ENCODE assay signal across 1 cellular context in the genomic region with DNA sequence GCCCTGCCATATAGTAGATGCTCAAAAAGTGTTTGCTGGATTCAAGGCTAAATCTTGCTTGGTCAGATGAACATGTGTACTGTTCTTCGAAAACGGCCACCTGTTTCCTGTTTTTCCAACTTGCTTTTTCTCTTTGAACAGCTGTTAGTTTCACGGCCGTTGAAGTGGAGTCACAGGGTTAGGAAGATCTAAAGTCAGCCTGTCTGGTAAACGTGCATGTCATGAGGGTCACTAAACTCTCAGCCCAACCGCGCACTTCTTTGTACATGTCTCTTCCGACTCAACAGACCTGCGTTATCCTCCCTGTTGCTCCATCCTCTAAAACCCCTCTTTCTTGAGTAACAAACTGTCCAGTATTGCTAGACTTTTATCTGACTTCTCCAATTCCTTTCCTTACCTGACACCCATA.
A peak's percentile ranks its signal among the peaks of the same experiment; 100 is the strongest.
TF ChIP-seq lines count a peak whose summit lies in the region.

No MANE protein-coding gene starts in this region.

TF ChIP-seq in HepG2, 621 proteins besides CTCF, POLR2A, EP300 and RAD21 (continued from another document and continues in another):
- TF ChIP-seq ZSCAN21 (CRISPR knock-in tag; IDR thresholded peaks at IDR 0.05; ENCODE audit: borderline replicate concordance) (no peak), TEF (CRISPR knock-in tag; IDR thresholded peaks at IDR 0.05) (no peak), HNRNPH1 (optimal IDR thresholded peaks at IDR 0.05; ENCODE audit: low read depth, low read length) (no peak), ZSCAN31 (CRISPR knock-in tag; IDR thresholded peaks at IDR 0.05; ENCODE audit: low read depth) (no peak), HMGA1 (CRISPR knock-in tag; conservative IDR thresholded peaks at IDR 0.05) (no peak), ZNF672 (CRISPR knock-in tag; IDR thresholded peaks at IDR 0.05) (no peak), EED (CRISPR knock-in tag; IDR thresholded peaks at IDR 0.05) (no peak), CEBPZ (IDR thresholded peaks at IDR 0.05; ENCODE audit: low read length) (no peak), KDM1A (CRISPR knock-in tag; IDR thresholded peaks at IDR 0.05) (no peak), ZNF577 (CRISPR knock-in tag; IDR thresholded peaks at IDR 0.05; ENCODE audit: borderline replicate concordance, low read depth) (no peak), ZFY (CRISPR knock-in tag; IDR thresholded peaks at IDR 0.05) (no peak), BORCS8-MEF2B (CRISPR knock-in tag; IDR thresholded peaks at IDR 0.05) (no peak), SMAD9 (CRISPR knock-in tag; IDR thresholded peaks at IDR 0.05) (no peak), TCF7 (IDR thresholded peaks at IDR 0.05; ENCODE audit: low read depth) (peak; percentile 70; the same call in 1 of the 2 replicates), ZNF282 (IDR thresholded peaks at IDR 0.05; ENCODE audit: partially characterized antibody) (no peak), DR1 (CRISPR knock-in tag; IDR thresholded peaks at IDR 0.05) (no peak), NRL (CRISPR knock-in tag; IDR thresholded peaks at IDR 0.05; ENCODE audit: borderline replicate concordance) (no peak), GATAD2A (CRISPR knock-in tag; IDR thresholded peaks at IDR 0.05) (0 out of 2 replicates have a peak, but pooled peaks have one; percentile 15), ARID2 (CRISPR knock-in tag; IDR thresholded peaks at IDR 0.05; ENCODE audit: borderline replicate concordance) (no peak), ETV5 (CRISPR knock-in tag; IDR thresholded peaks at IDR 0.05; ENCODE audit: borderline replicate concordance) (peak; percentile 64; the same call in 1 of the 2 replicates)
- TF ChIP-seq, protein P1, sequence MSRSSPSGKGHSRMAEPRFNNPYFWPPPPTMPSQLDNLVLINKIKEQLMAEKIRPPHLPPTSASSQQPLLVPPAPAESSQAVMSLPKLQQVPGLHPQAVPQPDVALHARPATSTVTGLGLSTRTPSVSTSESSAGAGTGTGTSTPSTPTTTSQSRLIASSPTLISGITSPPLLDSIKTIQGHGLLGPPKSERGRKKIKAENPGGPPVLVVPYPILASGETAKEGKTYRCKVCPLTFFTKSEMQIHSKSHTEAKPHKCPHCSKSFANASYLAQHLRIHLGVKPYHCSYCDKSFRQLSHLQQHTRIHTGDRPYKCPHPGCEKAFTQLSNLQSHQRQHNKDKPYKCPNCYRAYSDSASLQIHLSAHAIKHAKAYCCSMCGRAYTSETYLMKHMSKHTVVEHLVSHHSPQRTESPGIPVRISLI (CRISPR knock-in tag; IDR thresholded peaks at IDR 0.05; ENCODE audit: borderline replicate concordance), result no peak
- TF ChIP-seq, protein P2, sequence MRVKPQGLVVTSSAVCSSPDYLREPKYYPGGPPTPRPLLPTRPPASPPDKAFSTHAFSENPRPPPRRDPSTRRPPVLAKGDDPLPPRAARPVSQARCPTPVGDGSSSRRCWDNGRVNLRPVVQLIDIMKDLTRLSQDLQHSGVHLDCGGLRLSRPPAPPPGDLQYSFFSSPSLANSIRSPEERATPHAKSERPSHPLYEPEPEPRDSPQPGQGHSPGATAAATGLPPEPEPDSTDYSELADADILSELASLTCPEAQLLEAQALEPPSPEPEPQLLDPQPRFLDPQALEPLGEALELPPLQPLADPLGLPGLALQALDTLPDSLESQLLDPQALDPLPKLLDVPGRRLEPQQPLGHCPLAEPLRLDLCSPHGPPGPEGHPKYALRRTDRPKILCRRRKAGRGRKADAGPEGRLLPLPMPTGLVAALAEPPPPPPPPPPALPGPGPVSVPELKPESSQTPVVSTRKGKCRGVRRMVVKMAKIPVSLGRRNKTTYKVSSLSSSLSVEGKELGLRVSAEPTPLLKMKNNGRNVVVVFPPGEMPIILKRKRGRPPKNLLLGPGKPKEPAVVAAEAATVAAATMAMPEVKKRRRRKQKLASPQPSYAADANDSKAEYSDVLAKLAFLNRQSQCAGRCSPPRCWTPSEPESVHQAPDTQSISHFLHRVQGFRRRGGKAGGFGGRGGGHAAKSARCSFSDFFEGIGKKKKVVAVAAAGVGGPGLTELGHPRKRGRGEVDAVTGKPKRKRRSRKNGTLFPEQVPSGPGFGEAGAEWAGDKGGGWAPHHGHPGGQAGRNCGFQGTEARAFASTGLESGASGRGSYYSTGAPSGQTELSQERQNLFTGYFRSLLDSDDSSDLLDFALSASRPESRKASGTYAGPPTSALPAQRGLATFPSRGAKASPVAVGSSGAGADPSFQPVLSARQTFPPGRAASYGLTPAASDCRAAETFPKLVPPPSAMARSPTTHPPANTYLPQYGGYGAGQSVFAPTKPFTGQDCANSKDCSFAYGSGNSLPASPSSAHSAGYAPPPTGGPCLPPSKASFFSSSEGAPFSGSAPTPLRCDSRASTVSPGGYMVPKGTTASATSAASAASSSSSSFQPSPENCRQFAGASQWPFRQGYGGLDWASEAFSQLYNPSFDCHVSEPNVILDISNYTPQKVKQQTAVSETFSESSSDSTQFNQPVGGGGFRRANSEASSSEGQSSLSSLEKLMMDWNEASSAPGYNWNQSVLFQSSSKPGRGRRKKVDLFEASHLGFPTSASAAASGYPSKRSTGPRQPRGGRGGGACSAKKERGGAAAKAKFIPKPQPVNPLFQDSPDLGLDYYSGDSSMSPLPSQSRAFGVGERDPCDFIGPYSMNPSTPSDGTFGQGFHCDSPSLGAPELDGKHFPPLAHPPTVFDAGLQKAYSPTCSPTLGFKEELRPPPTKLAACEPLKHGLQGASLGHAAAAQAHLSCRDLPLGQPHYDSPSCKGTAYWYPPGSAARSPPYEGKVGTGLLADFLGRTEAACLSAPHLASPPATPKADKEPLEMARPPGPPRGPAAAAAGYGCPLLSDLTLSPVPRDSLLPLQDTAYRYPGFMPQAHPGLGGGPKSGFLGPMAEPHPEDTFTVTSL (CRISPR knock-in tag; IDR thresholded peaks at IDR 0.05; ENCODE audit: borderline replicate concordance), result peak; percentile 55; the same call in 1 of the 2 replicates
- TF ChIP-seq, protein P3, sequence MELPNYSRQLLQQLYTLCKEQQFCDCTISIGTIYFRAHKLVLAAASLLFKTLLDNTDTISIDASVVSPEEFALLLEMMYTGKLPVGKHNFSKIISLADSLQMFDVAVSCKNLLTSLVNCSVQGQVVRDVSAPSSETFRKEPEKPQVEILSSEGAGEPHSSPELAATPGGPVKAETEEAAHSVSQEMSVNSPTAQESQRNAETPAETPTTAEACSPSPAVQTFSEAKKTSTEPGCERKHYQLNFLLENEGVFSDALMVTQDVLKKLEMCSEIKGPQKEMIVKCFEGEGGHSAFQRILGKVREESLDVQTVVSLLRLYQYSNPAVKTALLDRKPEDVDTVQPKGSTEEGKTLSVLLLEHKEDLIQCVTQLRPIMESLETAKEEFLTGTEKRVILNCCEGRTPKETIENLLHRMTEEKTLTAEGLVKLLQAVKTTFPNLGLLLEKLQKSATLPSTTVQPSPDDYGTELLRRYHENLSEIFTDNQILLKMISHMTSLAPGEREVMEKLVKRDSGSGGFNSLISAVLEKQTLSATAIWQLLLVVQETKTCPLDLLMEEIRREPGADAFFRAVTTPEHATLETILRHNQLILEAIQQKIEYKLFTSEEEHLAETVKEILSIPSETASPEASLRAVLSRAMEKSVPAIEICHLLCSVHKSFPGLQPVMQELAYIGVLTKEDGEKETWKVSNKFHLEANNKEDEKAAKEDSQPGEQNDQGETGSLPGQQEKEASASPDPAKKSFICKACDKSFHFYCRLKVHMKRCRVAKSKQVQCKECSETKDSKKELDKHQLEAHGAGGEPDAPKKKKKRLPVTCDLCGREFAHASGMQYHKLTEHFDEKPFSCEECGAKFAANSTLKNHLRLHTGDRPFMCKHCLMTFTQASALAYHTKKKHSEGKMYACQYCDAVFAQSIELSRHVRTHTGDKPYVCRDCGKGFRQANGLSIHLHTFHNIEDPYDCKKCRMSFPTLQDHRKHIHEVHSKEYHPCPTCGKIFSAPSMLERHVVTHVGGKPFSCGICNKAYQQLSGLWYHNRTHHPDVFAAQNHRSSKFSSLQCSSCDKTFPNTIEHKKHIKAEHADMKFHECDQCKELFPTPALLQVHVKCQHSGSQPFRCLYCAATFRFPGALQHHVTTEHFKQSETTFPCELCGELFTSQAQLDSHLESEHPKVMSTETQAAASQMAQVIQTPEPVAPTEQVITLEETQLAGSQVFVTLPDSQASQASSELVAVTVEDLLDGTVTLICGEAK (IDR thresholded peaks at IDR 0.05), result no peak
- TF ChIP-seq, protein P3 (CRISPR knock-in tag; IDR thresholded peaks at IDR 0.05), result no peak
- TF ChIP-seq, protein P4, sequence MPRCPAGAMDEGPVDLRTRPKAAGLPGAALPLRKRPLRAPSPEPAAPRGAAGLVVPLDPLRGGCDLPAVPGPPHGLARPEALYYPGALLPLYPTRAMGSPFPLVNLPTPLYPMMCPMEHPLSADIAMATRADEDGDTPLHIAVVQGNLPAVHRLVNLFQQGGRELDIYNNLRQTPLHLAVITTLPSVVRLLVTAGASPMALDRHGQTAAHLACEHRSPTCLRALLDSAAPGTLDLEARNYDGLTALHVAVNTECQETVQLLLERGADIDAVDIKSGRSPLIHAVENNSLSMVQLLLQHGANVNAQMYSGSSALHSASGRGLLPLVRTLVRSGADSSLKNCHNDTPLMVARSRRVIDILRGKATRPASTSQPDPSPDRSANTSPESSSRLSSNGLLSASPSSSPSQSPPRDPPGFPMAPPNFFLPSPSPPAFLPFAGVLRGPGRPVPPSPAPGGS (CRISPR knock-in tag; IDR thresholded peaks at IDR 0.05), result no peak
- TF ChIP-seq, protein P5, sequence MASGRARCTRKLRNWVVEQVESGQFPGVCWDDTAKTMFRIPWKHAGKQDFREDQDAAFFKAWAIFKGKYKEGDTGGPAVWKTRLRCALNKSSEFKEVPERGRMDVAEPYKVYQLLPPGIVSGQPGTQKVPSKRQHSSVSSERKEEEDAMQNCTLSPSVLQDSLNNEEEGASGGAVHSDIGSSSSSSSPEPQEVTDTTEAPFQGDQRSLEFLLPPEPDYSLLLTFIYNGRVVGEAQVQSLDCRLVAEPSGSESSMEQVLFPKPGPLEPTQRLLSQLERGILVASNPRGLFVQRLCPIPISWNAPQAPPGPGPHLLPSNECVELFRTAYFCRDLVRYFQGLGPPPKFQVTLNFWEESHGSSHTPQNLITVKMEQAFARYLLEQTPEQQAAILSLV (CRISPR knock-in tag; IDR thresholded peaks at IDR 0.05; ENCODE audit: borderline replicate concordance), result no peak
